In genomic region chr16:4184038-4184702, GRCh38 we compare ENCODE assay signal across 8 cellular contexts. TPM values are rescaled to one million over a fixed set of nuclear protein-coding genes. Genes with fewer than 3 reads are reported as not detected.
DNase-seq lines count a peak whose midpoint lies in the region; ATAC-seq, FAIRE-seq and TF ChIP-seq lines count a peak whose summit lies in the region.

No MANE protein-coding gene starts in this region.

- H3K4me2 ChIP-seq in MM.1S (ENCODE audit: low read depth, low read length) (peak overlapping the region; percentile 98), H1 (ENCODE audit: insufficient read depth in 1 of 2, low read depth in 2 of 2, low read length in 2 of 2) (peak overlapping the region; percentile 80 to 89)

- ATAC-seq in CD4-positive, alpha-beta T cell (ENCODE audit: poor library complexity), result no peak

- peak overlapping the region; percentile 73 for H4K8ac ChIP-seq in H1 (ENCODE audit: extremely low read depth, insufficient read depth, low read length)

- no peaks in the 10 kb centered on the region for H3K9me2 ChIP-seq in MM.1S (replicated peaks; ENCODE audit: insufficient read depth, low read length)

- no peak overlapping the region; the same call in 1 of the 2 replicates for H3K18ac ChIP-seq in H1 (ENCODE audit: extremely low read depth, low read length)

- no peak overlapping the region for H2AK5ac ChIP-seq in H1 (ENCODE audit: low read depth, low read length)

- no peak for TF ChIP-seq EP300 in H1 (IDR thresholded peaks at IDR 0.05; ENCODE audit: borderline replicate concordance in 1 of 2, low read depth in 2 of 2, low read length in 2 of 2)

- no peak overlapping the region for H3K14ac ChIP-seq in H1 (ENCODE audit: insufficient read length)

- no peak overlapping the region for H2BK12ac ChIP-seq in H1 (ENCODE audit: low read depth, low read length)

- H3K27ac ChIP-seq in CD4-positive, alpha-beta T cell (ENCODE audit: low read depth, low read length), result no peak overlapping the region
- H3K27ac ChIP-seq in MM.1S (ENCODE audit: low read length) (peak overlapping the region; percentile 81; the same call in 1 of the 2 replicates), H1 (ENCODE audit: low read depth, low read length) (no peak overlapping the region)

- no peak overlapping the region for H3K4ac ChIP-seq in H1 (replicated peaks; ENCODE audit: insufficient read length, low read depth, low read length)

- no peak overlapping the region for H2BK5ac ChIP-seq in H1 (ENCODE audit: low read depth, low read length)

- no peaks in the 10 kb centered on the region for H3K27me3 Mint-ChIP-seq in CD4-positive, alpha-beta T cell
- peaks cover 4% of the 10 kb centered on the region for H3K27me3 Mint-ChIP-seq in nephron progenitor cell (ENCODE audit: low read depth, poor library complexity)

- H3K27me3 ChIP-seq in CD4-positive, alpha-beta T cell (ENCODE audit: control insufficient read depth, insufficient read depth, low read length), result no peaks in the 10 kb centered on the region
- H3K27me3 ChIP-seq in MM.1S (replicated peaks; ENCODE audit: insufficient read depth, low read length), result peaks cover 4% of the 10 kb centered on the region; the same call in 1 of the 2 replicates
- H3K27me3 ChIP-seq in H1 (replicated peaks in 1 of 4; ENCODE audit: control insufficient read depth in 3 of 4, extremely low read depth in 1 of 4, insufficient read depth in 3 of 4, low read length in 3 of 4), result peaks cover 0 to 3% (median 0%) of the 10 kb centered on the region in 4 experiments; a peak in 1 of 7 replicates

- no peak overlapping the region for H2BK120ac ChIP-seq in H1 (replicated peaks; ENCODE audit: low read depth, low read length)

- no peak for DNase-seq in CD4-positive, alpha-beta T cell
- DNase-seq in MM.1S (no peak), H1 (ENCODE audit: low read depth in 1 of 2, low spot score in 2 of 2) (peak in 1 of 2 experiments; percentile 62), nephron progenitor cell (no peak), NCI-H2227 (lab: John Stamatoyannopoulos, UW; ENCODE audit: unreplicated experiment) (no peak), NCI-H146 treated with DMSO at 0.1 percent for 48 hours (lab: John Stamatoyannopoulos, UW; ENCODE audit: unreplicated experiment) (no peak), kidney tubule cell (ENCODE audit: low spot score) (no peak), NCI-H1092 treated with DMSO at 0.1 percent for 48 hours (lab: John Stamatoyannopoulos, UW) (no peak)

- no peaks in the 10 kb centered on the region for H3K79me1 ChIP-seq in H1 (ENCODE audit: low read depth, low read length)

- H3K9ac ChIP-seq in MM.1S (ENCODE audit: low read length) (peak overlapping the region; percentile 81; the same call in 1 of the 2 replicates), H1 (replicated peaks in 1 of 4; ENCODE audit: extremely low read depth in 1 of 4, low read depth in 3 of 4, low read length in 3 of 4) (no peak overlapping the region; a peak in 1 of 7 replicates)

- peaks cover 9% of the 10 kb centered on the region for H3K4me1 Mint-ChIP-seq in CD4-positive, alpha-beta T cell (ENCODE audit: low read depth)
- H3K4me1 Mint-ChIP-seq in nephron progenitor cell, result peaks cover 22% of the 10 kb centered on the region

- H3K9me3 ChIP-seq in CD4-positive, alpha-beta T cell (ENCODE audit: control insufficient read depth, low read length), result no peaks in the 10 kb centered on the region
- no peaks in the 10 kb centered on the region; the same call in 1 of the 2 replicates for H3K9me3 ChIP-seq in MM.1S (replicated peaks; ENCODE audit: insufficient read depth, low read length)
- no peaks in the 10 kb centered on the region for H3K9me3 ChIP-seq in H1 (ENCODE audit: insufficient read depth in 2 of 2, low read depth in 1 of 2, low read length in 1 of 2)

- H3K79me2 ChIP-seq in MM.1S (ENCODE audit: low read length), result no peaks in the 10 kb centered on the region
- H3K79me2 ChIP-seq in H1 (ENCODE audit: control insufficient read depth in 1 of 2, insufficient read depth in 2 of 2, low read length in 2 of 2), result no peaks in the 10 kb centered on the region

- no peak overlapping the region for H3K23ac ChIP-seq in H1 (ENCODE audit: insufficient read length)

- no peaks in the 10 kb centered on the region for H3K4me1 ChIP-seq in MM.1S (ENCODE audit: low read length)
- peaks cover 0 to 3% (median 0%) of the 10 kb centered on the region in 4 experiments; a peak in 2 of 7 replicates for H3K4me1 ChIP-seq in H1 (replicated peaks in 1 of 4; ENCODE audit: control insufficient read depth in 3 of 4, insufficient read depth in 4 of 4, low read length in 3 of 4)

- no peak overlapping the region for H2BK15ac ChIP-seq in H1 (ENCODE audit: low read length)

- H2AFZ ChIP-seq in MM.1S (ENCODE audit: low read length), result peak overlapping the region; percentile 99
- H2AFZ ChIP-seq in H1 (ENCODE audit: low read length), result no peak overlapping the region

- H3F3A ChIP-seq in MM.1S (ENCODE audit: insufficient read depth, low read length), result peaks cover 7% of the 10 kb centered on the region; the same call in 1 of the 2 replicates

- no peak for TF ChIP-seq POLR2A in H1 (IDR thresholded peaks at IDR 0.05; ENCODE audit: control extremely low read depth in 1 of 2, low read depth in 2 of 2, low read length in 2 of 2)

- no peak overlapping the region for H3K56ac ChIP-seq in H1 (replicated peaks; ENCODE audit: insufficient read length, low read depth, low read length)

- H3K27ac Mint-ChIP-seq in CD4-positive, alpha-beta T cell, result peak overlapping the region; percentile 16
- H3K27ac Mint-ChIP-seq in nephron progenitor cell, result no peak overlapping the region

- H4K5ac ChIP-seq in H1 (ENCODE audit: insufficient read length, low read depth, low read length), result no peak overlapping the region

- no peak for TF ChIP-seq CTCF in CD4-positive, alpha-beta T cell (IDR thresholded peaks at IDR 0.05)
- TF ChIP-seq CTCF in MM.1S (IDR thresholded peaks at IDR 0.05; ENCODE audit: low read length) (no peak), H1 (IDR thresholded peaks at IDR 0.05; ENCODE audit: control extremely low read depth in 1 of 3, insufficient read depth in 1 of 3, low read depth in 1 of 3, low read length in 3 of 3) (no peak), nephron progenitor cell (IDR thresholded peaks at IDR 0.05) (no peak)

- POLR2A ChIA-PET in CD4-positive, alpha-beta T cell (lab: Charles Lee), result interaction anchor here (0.7 to 1.0 kb wide), 3 partner anchors 42 to 201 kb away, joined by 3 to 5 read pairs (median 3); no protein-coding TSS in a partner anchor
- POLR2A ChIA-PET in H1 (lab: Charles Lee; ENCODE audit: partially characterized antibody), result interaction anchor here (0.7 to 1.6 kb wide), 11 partner anchors 8 to 88 kb away, joined by 3 to 6 read pairs (median 3); no protein-coding TSS in a partner anchor

- CTCF ChIA-PET in CD4-positive, alpha-beta T cell (lab: Charles Lee), result interaction anchor here (0.9 kb wide), 1 partner anchor 70 kb away, joined by 3 read pairs; no protein-coding TSS in a partner anchor
- CTCF ChIA-PET in H1 (lab: Charles Lee; ENCODE audit: partially characterized antibody), result interaction anchor here (0.7 to 1.9 kb wide), 2 partner anchors 49 to 70 kb away, joined by 3 to 7 read pairs; no protein-coding TSS in a partner anchor

- no peak for TF ChIP-seq RAD21 in H1 (IDR thresholded peaks at IDR 0.05 in 1 of 2, conservative IDR thresholded peaks at IDR 0.05 in 1 of 2; ENCODE audit: low read depth in 2 of 2, low read length in 2 of 2)

- 11% methylated on average over 34 of the region's 59 CpGs; no CpG with 5 or more reads in 1 of the 2 experiments for WGBS in H1 (ENCODE audit: extremely low coverage in 1 of 2, insufficient coverage in 1 of 2, insufficient read length in 1 of 2, insufficient replicate concordance in 2 of 2, low coverage in 1 of 2, low lambda C conversion rate in 2 of 2, missing lambda C conversion rate in 1 of 2), 2 experiments

- H4K20me1 ChIP-seq in MM.1S (ENCODE audit: insufficient read depth, low read length) (no peaks in the 10 kb centered on the region), H1 (replicated peaks in 1 of 2; ENCODE audit: control insufficient read depth in 1 of 2, insufficient read depth in 2 of 2, low read length in 2 of 2) (no peaks in the 10 kb centered on the region)

- H3K36me3 ChIP-seq in MM.1S (replicated peaks; ENCODE audit: insufficient read depth, low read length) (no peaks in the 10 kb centered on the region), H1 (ENCODE audit: control insufficient read depth in 2 of 4, insufficient read depth in 4 of 4, low read length in 3 of 4) (no peaks in the 10 kb centered on the region)

- intact Hi-C loops in CD4-positive, alpha-beta T cell (cut with DNase I, micrococcal nuclease), result loop anchor here in 1 of 2 experiments (5.0 kb wide), 1 partner anchor 68 kb away; no protein-coding TSS in a partner anchor

- H3K4me3 Mint-ChIP-seq in CD4-positive, alpha-beta T cell, result peak overlapping the region; percentile 96
- peak overlapping the region; percentile 75 for H3K4me3 Mint-ChIP-seq in nephron progenitor cell

- H2BK20ac ChIP-seq in H1 (ENCODE audit: low read length), result no peak overlapping the region

- H3K4me3 ChIP-seq in MM.1S (ENCODE audit: low read length) (peak overlapping the region; percentile 85), H1 (ENCODE audit: extremely low read depth in 1 of 4, insufficient read depth in 2 of 4, low read depth in 3 of 4, low read length in 4 of 4) (peak overlapping the region; percentile 63 to 86 (median 78))

- no peaks in the 10 kb centered on the region for H3K9me3 Mint-ChIP-seq in CD4-positive, alpha-beta T cell
- H3K9me3 Mint-ChIP-seq in nephron progenitor cell, result no peaks in the 10 kb centered on the region

- H3K36me3 Mint-ChIP-seq in CD4-positive, alpha-beta T cell (ENCODE audit: low read depth), result no peaks in the 10 kb centered on the region
- no peaks in the 10 kb centered on the region for H3K36me3 Mint-ChIP-seq in nephron progenitor cell (ENCODE audit: low read depth)

- H3K23me2 ChIP-seq in H1 (ENCODE audit: low read depth, low read length), result peaks cover 9% of the 10 kb centered on the region; the same call in 1 of the 2 replicates

- no peak for FAIRE-seq in H1 (lab: Jason Lieb, UNC)

- H4K91ac ChIP-seq in H1 (replicated peaks; ENCODE audit: insufficient read length, low read length), result no peak overlapping the region

TF ChIP-seq in H1, 55 proteins besides CTCF, POLR2A, EP300 and RAD21 (continues in another document):
- TF ChIP-seq KDM4A (IDR thresholded peaks at IDR 0.05; ENCODE audit: low read depth, low read length, severe bottlenecking) (peak; percentile 6), YY1 (IDR thresholded peaks at IDR 0.05; ENCODE audit: low read depth, low read length) (no peak)

RNA-seq across cellular contexts. Expression of gene SRL, which starts 57.7 kb away (rescaled TPM):
- not detected for total RNA-seq in CD4-positive, alpha-beta T cell
- 0.08 TPM in 1 of 2 replicates, not detected in the other for total RNA-seq in H1 (2021; fragmentation: NEBNext Ultra II Directional; extraction: Animal tissue kit (Norgen Biotek cat#: 25700))
- polyA plus RNA-seq in H1 (2011; rRNA removed), result 0.05 and 0.09 TPM in 2 replicates
- 0.04 TPM for polyA plus RNA-seq in H1 (2011; cell fraction: cytosol; rRNA removed)
- 0.09 TPM for polyA plus RNA-seq in H1 (2011; cell fraction: nucleus; rRNA removed)
- 0.06 to 0.09 TPM (median 0.08 TPM) in 4 replicates for polyA plus RNA-seq in H1 (2012, experiment 1 of 2)
- polyA plus RNA-seq in H1 (2012, experiment 2 of 2), result not detected
- 0.04 TPM for polyA plus RNA-seq in H1 (2013, experiment 1 of 2)
- polyA plus RNA-seq in H1 (2013, experiment 2 of 2), result 0.07 TPM
- polyA minus RNA-seq in H1 (2011; rRNA and poly(A)+ RNA removed), result 0.05 TPM in 1 of 2 replicates, not detected in the other
- not detected for polyA minus RNA-seq in H1 (2011; cell fraction: cytosol; rRNA and poly(A)+ RNA removed)
- not detected for polyA minus RNA-seq in H1 (2011; cell fraction: nucleus; rRNA and poly(A)+ RNA removed)
